Comparison of ENCODE assay signal across 9 cellular contexts in genomic region chr2:71467180-71467815, GRCh38. TPM values are rescaled to one million over a fixed set of nuclear protein-coding genes. Genes with fewer than 3 reads are reported as not detected.
DNase-seq lines count a peak whose midpoint lies in the region; ATAC-seq, FAIRE-seq and TF ChIP-seq lines count a peak whose summit lies in the region.
"Had no signal": no experiment of that assay in that cellular context is flagged by ENCODE, and none has a peak within 500 bp of the region (broad histone marks: within the 10 kb centered on the region; RNA-seq: fewer than 3 reads in every experiment).

No MANE protein-coding gene starts in this region.

- no peak for TF ChIP-seq POLR2A in K562 (conservative IDR thresholded peaks at IDR 0.05)
- no peak for TF ChIP-seq POLR2A in suprapubic skin (IDR thresholded peaks at IDR 0.05)

- no peaks in the 10 kb centered on the region for H4K20me1 ChIP-seq in K562 (replicated peaks; ENCODE audit: control insufficient read depth, insufficient read depth, low read length)

- no peak overlapping the region for H3K9ac ChIP-seq in K562 (ENCODE audit: insufficient read depth in 1 of 2, low read depth in 2 of 2, low read length in 2 of 2)
- H3K9ac ChIP-seq in liver (ENCODE audit: low read depth in 1 of 2, low read length in 2 of 2) = peak overlapping the region in 1 of 2 donors; percentile 79

- H3K27ac ChIP-seq in K562 (ENCODE audit: extremely low read depth, low read depth, low read length) (no peak overlapping the region), liver (ENCODE audit: low read depth in 1 of 2, low read length in 2 of 2) (peak overlapping the region; percentile 69 to 71), suprapubic skin (no peak overlapping the region)

- H3K9me3 ChIP-seq in K562 (replicated peaks; ENCODE audit: control insufficient read depth, insufficient read depth, low read depth, low read length) (peaks cover 4% of the 10 kb centered on the region; the same call in 1 of the 2 replicates), liver (ENCODE audit: control insufficient read depth in 4 of 4, low read length in 3 of 4) (no peaks in the 10 kb centered on the region), suprapubic skin (no peaks in the 10 kb centered on the region)

- 10% methylated on average over 7 of the region's 7 CpGs for WGBS in K562 (ENCODE audit: insufficient coverage, low coverage, missing lambda C conversion rate)
- 22% methylated on average over 7 of the region's 7 CpGs for WGBS in liver
- 19% methylated on average over 7 of the region's 7 CpGs for WGBS in suprapubic skin

- H3K79me2 ChIP-seq in K562 (ENCODE audit: control insufficient read depth, insufficient read depth, low read length) = no peaks in the 10 kb centered on the region

- no TSS peak for BruUV-seq in K562 (replicated peaks; lab: Mats Ljungman, UMichigan)

- POLR2A ChIA-PET in K562 (lab: Yijun Ruan, JAX) = interaction anchor here (1.2 kb wide), 1 partner anchor 19 kb away, joined by 3 read pairs; no protein-coding TSS in a partner anchor

- no peaks in the 10 kb centered on the region for H3K36me3 Mint-ChIP-seq in T-helper 2 cell treated with Interferon-gamma antibody and Interleukin-4, amounts not matched to agents 5 μg/mL and 100 μg/mL, for 36 hours (ENCODE audit: low read depth)
- peaks cover 33 to 37% of the 10 kb centered on the region in 2 donors for H3K36me3 Mint-ChIP-seq in CD14-positive monocyte

- H3K27me3 ChIP-seq in K562 (ENCODE audit: control insufficient read depth in 2 of 2, insufficient read depth in 2 of 2, low read length in 2 of 2) (peaks cover 10 to 31% of the 10 kb centered on the region in 2 experiments; a peak in 3 of 5 replicates), liver (ENCODE audit: control insufficient read depth in 4 of 4, insufficient read depth in 4 of 4, low read length in 3 of 4) (no peaks in the 10 kb centered on the region), suprapubic skin (peaks cover 63% of the 10 kb centered on the region)

- TF ChIP-seq RAD21 in K562 (CRISPR knock-in tag; conservative IDR thresholded peaks at IDR 0.05 in 1 of 2, IDR thresholded peaks at IDR 0.05 in 1 of 2) = no peak
- peak in 1 of 2 donors; percentile 51 for TF ChIP-seq RAD21 in liver (IDR thresholded peaks at IDR 0.05)

- TF ChIP-seq EP300 in K562 (IDR thresholded peaks at IDR 0.05; ENCODE audit: low read length) (no peak), suprapubic skin (IDR thresholded peaks at IDR 0.05) (no peak)

- intact Hi-C loops in K562 (cut with micrococcal nuclease) (no loop called here), CD14-positive monocyte (cut with micrococcal nuclease) (no loop called here)

- peaks cover 0 to 9% of the 10 kb centered on the region in 2 experiments; a peak in 1 of 5 replicates for H3K4me1 ChIP-seq in K562 (replicated peaks in 1 of 2; ENCODE audit: control insufficient read depth in 2 of 2, insufficient read depth in 2 of 2, low read length in 2 of 2)
- peaks cover 0 to 21% (median 13%) of the 10 kb centered on the region in 4 donors for H3K4me1 ChIP-seq in liver (ENCODE audit: control insufficient read depth in 4 of 4, insufficient read depth in 4 of 4, low read length in 3 of 4)
- peaks cover 22% of the 10 kb centered on the region for H3K4me1 ChIP-seq in suprapubic skin

- H3K27ac Mint-ChIP-seq in T-helper 2 cell treated with Interferon-gamma antibody and Interleukin-4, amounts not matched to agents 5 μg/mL and 100 μg/mL, for 36 hours = no peak overlapping the region
- H3K27ac Mint-ChIP-seq in CD14-positive monocyte = peak overlapping the region in 2 of 7 donors; percentile 35 to 52

- H2AFZ ChIP-seq in K562 (ENCODE audit: low read depth, low read length) = no peak overlapping the region

- no peaks in the 10 kb centered on the region for H3K9me3 Mint-ChIP-seq in T-helper 2 cell treated with Interferon-gamma antibody and Interleukin-4, amounts not matched to agents 5 μg/mL and 100 μg/mL, for 36 hours
- peaks cover 1 to 13% (median 7%) of the 10 kb centered on the region in 7 donors for H3K9me3 Mint-ChIP-seq in CD14-positive monocyte

- TF ChIP-seq CTCF in K562 (IDR thresholded peaks at IDR 0.05 in 2 of 3, conservative IDR thresholded peaks at IDR 0.05 in 1 of 3; ENCODE audit: insufficient read depth in 2 of 3, low read depth in 1 of 3, low read length in 3 of 3) (no peak), liver (IDR thresholded peaks at IDR 0.05; ENCODE audit: low read depth, low read length, missing input control) (no peak), suprapubic skin (IDR thresholded peaks at IDR 0.05) (no peak), CD14-positive monocyte (IDR thresholded peaks at IDR 0.05) (no peak)

- no peaks in the 10 kb centered on the region for H3K9me1 ChIP-seq in K562 (ENCODE audit: control insufficient read depth, insufficient read depth, low read length)

- H3K4me1 Mint-ChIP-seq in T-helper 2 cell treated with Interferon-gamma antibody and Interleukin-4, amounts not matched to agents 5 μg/mL and 100 μg/mL, for 36 hours (ENCODE audit: low read depth) = peaks cover 4% of the 10 kb centered on the region
- H3K4me1 Mint-ChIP-seq in CD14-positive monocyte = peaks cover 44% of the 10 kb centered on the region

- no peak overlapping the region for H3K4me2 ChIP-seq in K562 (ENCODE audit: insufficient read depth, low read length)

- H3K4me3 ChIP-seq in K562 = no peak overlapping the region
- H3K4me3 ChIP-seq in liver (ENCODE audit: low read depth in 1 of 3, low read length in 3 of 3) = peak overlapping the region; percentile 68 to 79 (median 77)
- peak overlapping the region; percentile 74 for H3K4me3 ChIP-seq in suprapubic skin

- in situ Hi-C loops in K562 (cut with MboI) = no loop called here

- no peak for ATAC-seq in K562
- ATAC-seq in GM21825 (IDR thresholded peaks at IDR 0.05; ENCODE audit: unreplicated experiment) = no peak

- peak overlapping the region; percentile 82 for H3K4me3 Mint-ChIP-seq in T-helper 2 cell treated with Interferon-gamma antibody and Interleukin-4, amounts not matched to agents 5 μg/mL and 100 μg/mL, for 36 hours
- peak overlapping the region in 1 of 2 donors; percentile 96 for H3K4me3 Mint-ChIP-seq in CD14-positive monocyte

- CTCF ChIA-PET in K562 (lab: Yijun Ruan, JAX; ENCODE audit: low intra/inter-chr PET ratio) = no interaction called here

- no peaks in the 10 kb centered on the region for H3K36me3 ChIP-seq in K562 (ENCODE audit: control insufficient read depth, insufficient read depth, low read length)
- no peaks in the 10 kb centered on the region for H3K36me3 ChIP-seq in liver (ENCODE audit: control insufficient read depth in 4 of 4, insufficient read depth in 3 of 4, low read depth in 1 of 4, low read length in 3 of 4)
- H3K36me3 ChIP-seq in suprapubic skin = no peaks in the 10 kb centered on the region

- no peak for DNase-seq in T-helper 2 cell treated with Interferon-gamma antibody and Interleukin-4, amounts not matched to agents 5 μg/mL and 100 μg/mL, for 36 hours (ENCODE audit: low spot score)
- DNase-seq in T-helper 2 cell (no peak), K562 (ENCODE audit: extremely low read depth in 1 of 4, low spot score in 3 of 4) (no peak), suprapubic skin (ENCODE audit: low spot score in 2 of 2) (no peak), CD14-positive monocyte (ENCODE audit: low spot score) (no peak), NCI-H1930 (lab: John Stamatoyannopoulos, UW) (no peak)
- DNase-seq: NCI-H446 treated with DMSO at 0.1 percent for 48 hours had no signal

- no peak for FAIRE-seq in K562 (lab: Jason Lieb, UNC)

- peaks cover 31% of the 10 kb centered on the region for H3K27me3 Mint-ChIP-seq in T-helper 2 cell treated with Interferon-gamma antibody and Interleukin-4, amounts not matched to agents 5 μg/mL and 100 μg/mL, for 36 hours (ENCODE audit: low read depth)
- H3K27me3 Mint-ChIP-seq in CD14-positive monocyte (ENCODE audit: low read depth in 3 of 3) = peaks cover 11 to 21% (median 21%) of the 10 kb centered on the region in 3 donors

TF ChIP-seq in K562, 482 proteins besides CTCF, POLR2A, EP300 and RAD21:
- TF ChIP-seq KAT2B (IDR thresholded peaks at IDR 0.05; ENCODE audit: low read depth, low read length) (no peak), PTBP1 (IDR thresholded peaks at IDR 0.05; ENCODE audit: low read depth, low read length) (no peak), ZNF24 (IDR thresholded peaks at IDR 0.05) (peak; percentile 76)

TF ChIP-seq in liver, 16 proteins besides CTCF, POLR2A, EP300 and RAD21 (continues in another document):
- TF ChIP-seq JUND (IDR thresholded peaks at IDR 0.05) (no peak), FOXA1 (IDR thresholded peaks at IDR 0.05) (no peak), HNF4G (IDR thresholded peaks at IDR 0.05) (no peak)

RNA-seq across cellular contexts. Expression of gene DYSF, which starts 13.9 kb away (rescaled TPM):
- total RNA-seq in K562 (2011; cell fraction: chromatin; rRNA removed; ENCODE audit: low replicate concordance) = 3.8 and 9.4 TPM in 2 replicates
- total RNA-seq in K562 (2011; cell fraction: nucleolus; rRNA removed) = 4.5 TPM in 2 replicates
- total RNA-seq in K562 (2011; cell fraction: nucleoplasm; rRNA removed) = 3.1 and 3.7 TPM in 2 replicates
- total RNA-seq in K562 (2014; rRNA removed) (0.32 and 0.49 TPM in 2 replicates), K562 (2014; rRNA removed; fragmentation: Illumina TruSeq; extraction: Trizol) (0.16 and 0.29 TPM in 2 replicates), K562 (2015; rRNA removed; fragmentation: Illumina TruSeq; extraction: Trizol) (0.19 and 0.25 TPM in 2 replicates), K562 (2021) (0.80 and 0.87 TPM in 2 replicates), liver (10 to 100 TPM; 15.1 to 20.8 TPM), suprapubic skin (1 to 10 TPM; 1.7 to 5.0 (median 2.6) TPM)
- polyA plus RNA-seq in K562 (2011; rRNA removed) (0.45 and 0.56 TPM in 2 replicates), K562 (2014; fragmentation: Illumina TruSeq; extraction: Trizol) (0.65 and 0.98 TPM in 2 replicates), K562 (2014; fragmentation: Nextera tagmentation; extraction: Ambion mirVana) (under 1 TPM; 0.01 TPM), K562 (2014; rRNA removed) (0.23 and 0.26 TPM in 2 replicates), liver (10 to 100 TPM in 1 of 2 donors, 1 to 10 TPM in 1; 8.5 to 12.0 TPM), CD14-positive monocyte (10 to 100 TPM; 16.1 to 31.2 TPM)
- polyA plus RNA-seq in K562 (2011; cell fraction: cytosol; rRNA removed) = 0.15 and 0.95 TPM in 2 replicates
- 0.88 and 4.1 TPM in 2 replicates for polyA plus RNA-seq in K562 (2011; cell fraction: nucleus; rRNA removed)
- polyA plus RNA-seq in K562 (2012) = 1.0 and 2.2 TPM in 2 replicates
- polyA minus RNA-seq in K562 (2011; rRNA and poly(A)+ RNA removed) = 0.42 and 1.8 TPM in 2 replicates
- 0.91 and 3.0 TPM in 2 replicates for polyA minus RNA-seq in K562 (2011; cell fraction: cytosol; rRNA and poly(A)+ RNA removed)
- polyA minus RNA-seq in K562 (2011; cell fraction: nucleus; rRNA and poly(A)+ RNA removed) = 2.2 TPM in 2 replicates

Comparison
In these comparisons a context has a peak if more than half of its experiments do, and no peak if none do; other contexts are left out.
1. H3K27ac ChIP-seq: peak in liver (2 of 2); none in K562 (single experiment) and suprapubic skin (single experiment).